In genomic region chr3:140942221-140943104, GRCh38 we compare ENCODE assay signal across 8 cellular contexts. TPM values are rescaled to one million over a fixed set of nuclear protein-coding genes. Genes with fewer than 3 reads are reported as not detected.
DNase-seq lines count a peak whose midpoint lies in the region; ATAC-seq lines count a peak whose summit lies in the region.

No MANE protein-coding gene starts in this region.

- peak overlapping the region; percentile 88 for H3K4me3 Mint-ChIP-seq in activated naive CD8-positive, alpha-beta T cell treated with anti-CD3 and anti-CD28 coated beads, Interleukin-2, amount 50 U/mL, for 24 hours

- H3K27me3 ChIP-seq in SJSA1 (replicated peaks), result 0 out of 2 replicates have a peak, but pooled peaks cover 7% of the 10 kb centered on the region

- intact Hi-C loops in left cardiac atrium (cut with DNase I) (no loop called here), posterior vena cava (cut with DNase I) (no loop called here)

- H3K36me3 Mint-ChIP-seq in activated naive CD8-positive, alpha-beta T cell treated with anti-CD3 and anti-CD28 coated beads, Interleukin-2, amount 50 U/mL, for 24 hours (ENCODE audit: low read depth), result peaks cover 14% of the 10 kb centered on the region

- peak; percentile 69 for DNase-seq in D341Med (ENCODE audit: low spot score)
- peak; percentile 16 for DNase-seq in HPDE6-E6E7 (ENCODE audit: extremely low spot score)
- DNase-seq in SJSA1 (ENCODE audit: low read depth in 1 of 2, low spot score in 2 of 2), result peak; percentile 65 to 66
- peak; percentile 54 for DNase-seq in activated naive CD8-positive, alpha-beta T cell treated with anti-CD3 and anti-CD28 coated beads, Interleukin-2, amount 50 U/mL, for 24 hours
- DNase-seq in left cardiac atrium, result peak; percentile 72
- DNase-seq in posterior vena cava (ENCODE audit: low spot score), result peak; percentile 88
- DNase-seq in DMS153 treated with DMSO at 0.1 percent for 48 hours (lab: John Stamatoyannopoulos, UW; ENCODE audit: unreplicated experiment), result no peak

- peaks cover 8% of the 10 kb centered on the region; the same call in 1 of the 2 replicates for H3K36me3 ChIP-seq in SJSA1

- peaks cover 50% of the 10 kb centered on the region for H3K4me1 Mint-ChIP-seq in activated naive CD8-positive, alpha-beta T cell treated with anti-CD3 and anti-CD28 coated beads, Interleukin-2, amount 50 U/mL, for 24 hours

- no peaks in the 10 kb centered on the region for H3K9me3 ChIP-seq in SJSA1 (replicated peaks)

- peak overlapping the region; percentile 83 for H3K4me3 ChIP-seq in SJSA1

- ATAC-seq in GM19467 (IDR thresholded peaks at IDR 0.05; ENCODE audit: unreplicated experiment) (peak; percentile 43), left cardiac atrium (peak; percentile 64 to 79)
- ATAC-seq in activated naive CD8-positive, alpha-beta T cell treated with anti-CD3 and anti-CD28 coated beads, Interleukin-2, amount 50 U/mL, for 24 hours, result peak; percentile 13

- H3K9me3 Mint-ChIP-seq in activated naive CD8-positive, alpha-beta T cell treated with anti-CD3 and anti-CD28 coated beads, Interleukin-2, amount 50 U/mL, for 24 hours, result peaks cover 4% of the 10 kb centered on the region

- H3K27ac ChIP-seq in SJSA1, result peak overlapping the region; percentile 81

- peak overlapping the region; percentile 82 for H3K27ac Mint-ChIP-seq in activated naive CD8-positive, alpha-beta T cell treated with anti-CD3 and anti-CD28 coated beads, Interleukin-2, amount 50 U/mL, for 24 hours

- 0 out of 2 replicates have a peak, but pooled peaks cover 4% of the 10 kb centered on the region for H3K4me1 ChIP-seq in SJSA1 (replicated peaks)

- no peaks in the 10 kb centered on the region for H3K27me3 Mint-ChIP-seq in activated naive CD8-positive, alpha-beta T cell treated with anti-CD3 and anti-CD28 coated beads, Interleukin-2, amount 50 U/mL, for 24 hours

RNA-seq across cellular contexts. Expression of gene SLC25A36, which starts 0.8 kb away (rescaled TPM):
- 23.6 and 34.2 TPM in 2 replicates for total RNA-seq in SJSA1 (2014; rRNA removed; shearing (Covaris generic))
- total RNA-seq in left cardiac atrium (10 to 100 TPM; 54.5 to 54.7 TPM), posterior vena cava (10 to 100 TPM; 50.8 to 57.2 TPM)

Comparison
In these comparisons a context has a peak if more than half of its experiments do, and no peak if none do; other contexts are left out.
1. ATAC-seq: peak in every context shown above with its lines; median percentile 72 in left cardiac atrium; 43 in GM19467; 13 in activated naive CD8-positive, alpha-beta T cell treated with anti-CD3 and anti-CD28 coated beads, Interleukin-2, amount 50 U/mL, for 24 hours.